14 cellular contexts compared by ENCODE assay signal in the genomic region with DNA sequence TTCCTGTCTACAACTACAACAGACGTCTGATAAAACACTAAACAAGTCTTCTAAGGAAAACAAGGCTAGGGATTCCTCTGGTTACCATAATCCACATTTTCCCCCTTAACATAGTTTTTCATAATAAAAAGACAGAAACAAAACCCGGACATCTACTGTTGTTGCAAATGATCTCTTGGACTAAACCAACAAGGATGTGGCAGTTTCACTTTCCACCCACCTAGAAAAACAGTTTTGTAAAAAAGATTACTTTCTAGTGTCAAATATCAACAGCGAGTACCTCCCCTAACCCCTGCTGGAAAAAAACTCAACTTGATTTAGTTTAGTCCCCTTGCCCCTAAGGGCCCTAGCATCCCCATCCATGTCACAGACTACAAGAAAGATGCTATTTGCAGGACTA. TPM values are rescaled to one million over a fixed set of nuclear protein-coding genes. Genes with fewer than 3 reads are reported as not detected.
A peak's percentile ranks its signal among the peaks of the same experiment; 100 is the strongest.
DNase-seq lines count a peak whose midpoint lies in the region; ATAC-seq and TF ChIP-seq lines count a peak whose summit lies in the region.
"Had no signal": no experiment of that assay in that cellular context is flagged by ENCODE, and none has a peak within 500 bp of the region (broad histone marks: within the 10 kb centered on the region; RNA-seq: fewer than 3 reads in every experiment).

No MANE protein-coding gene starts in this region.

- H3K4me1 Mint-ChIP-seq in activated CD4-positive, alpha-beta T cell treated with anti-CD3 and anti-CD28 coated beads for 36 hours, result peaks cover 55% of the 10 kb centered on the region
- H3K4me1 Mint-ChIP-seq in endothelial cell (ENCODE audit: unreplicated experiment) (peaks cover 20% of the 10 kb centered on the region), HFFc6 (ENCODE audit: low read depth) (peaks cover 24% of the 10 kb centered on the region)

- H3K27ac Mint-ChIP-seq in activated CD4-positive, alpha-beta T cell treated with anti-CD3 and anti-CD28 coated beads for 36 hours, result peak overlapping the region; percentile 89
- H3K27ac Mint-ChIP-seq in endothelial cell (ENCODE audit: unreplicated experiment), result peak overlapping the region; percentile 2
- H3K27ac Mint-ChIP-seq in HFFc6, result no peak overlapping the region

- no peaks in the 10 kb centered on the region for H3K9me3 ChIP-seq in Peyer's patch
- H3K9me3 ChIP-seq in skeletal muscle tissue (ENCODE audit: control insufficient read depth in 3 of 3, low read length in 3 of 3), result no peaks in the 10 kb centered on the region

- intact Hi-C loops in activated CD4-positive, alpha-beta T cell treated with anti-CD3 and anti-CD28 coated beads for 36 hours (cut with DNase I, micrococcal nuclease), result no loop called here

- CTCF ChIA-PET in activated CD4-positive, alpha-beta T cell treated with anti-CD3 and anti-CD28 coated beads for 36 hours (lab: Charles Lee), result interaction anchor here (0.6 to 2.0 kb wide), 2 partner anchors 11 to 53 kb away, joined by 3 to 5 read pairs; no protein-coding TSS in a partner anchor

- no peaks in the 10 kb centered on the region for H3K27me3 Mint-ChIP-seq in activated CD4-positive, alpha-beta T cell treated with anti-CD3 and anti-CD28 coated beads for 36 hours
- H3K27me3 Mint-ChIP-seq in endothelial cell (ENCODE audit: unreplicated experiment) (peaks cover 2% of the 10 kb centered on the region), HFFc6 (ENCODE audit: insufficient read depth) (peaks cover 3% of the 10 kb centered on the region)

- peaks cover 72% of the 10 kb centered on the region for H3K36me3 Mint-ChIP-seq in activated CD4-positive, alpha-beta T cell treated with anti-CD3 and anti-CD28 coated beads for 36 hours (ENCODE audit: low read depth)
- peaks cover 46% of the 10 kb centered on the region for H3K36me3 Mint-ChIP-seq in endothelial cell (ENCODE audit: low read depth, unreplicated experiment)
- H3K36me3 Mint-ChIP-seq in HFFc6 (ENCODE audit: low read depth), result peaks cover 44% of the 10 kb centered on the region

- H3K27ac ChIP-seq in Peyer's patch, result peak overlapping the region in 3 of 4 donors; percentile 52 to 88 (median 67)
- peak overlapping the region; percentile 23 for H3K27ac ChIP-seq in skeletal muscle tissue (ENCODE audit: low read depth, low read length)

- TF ChIP-seq CTCF in Peyer's patch (IDR thresholded peaks at IDR 0.05) (no peak), endothelial cell (IDR thresholded peaks at IDR 0.05; ENCODE audit: unreplicated experiment) (no peak), HFFc6 (IDR thresholded peaks at IDR 0.05) (no peak)

- H3K9ac ChIP-seq in skeletal muscle tissue (ENCODE audit: low read depth in 1 of 3, low read length in 3 of 3), result no peak overlapping the region

- H3K4me1 ChIP-seq in Peyer's patch (peaks cover 0 to 53% (median 5%) of the 10 kb centered on the region in 4 donors), skeletal muscle tissue (ENCODE audit: control insufficient read depth in 3 of 3, insufficient read depth in 3 of 3, low read length in 3 of 3) (peaks cover 21 to 27% (median 27%) of the 10 kb centered on the region in 3 donors)

- POLR2A ChIA-PET in activated CD4-positive, alpha-beta T cell treated with anti-CD3 and anti-CD28 coated beads for 36 hours (lab: Charles Lee), result interaction anchor here (1.1 to 1.5 kb wide), 2 partner anchors 12 to 15 kb away, joined by 3 read pairs; a partner anchor contains a TSS

- no peak for TF ChIP-seq POLR2A in Peyer's patch (IDR thresholded peaks at IDR 0.05)

- H3K36me3 ChIP-seq in Peyer's patch (peaks cover 0 to 74% (median 7%) of the 10 kb centered on the region in 3 donors), skeletal muscle tissue (ENCODE audit: control insufficient read depth in 3 of 3, insufficient read depth in 3 of 3, low read length in 3 of 3) (peaks cover 38 to 57% (median 54%) of the 10 kb centered on the region in 3 donors)

- H3K27me3 ChIP-seq in Peyer's patch (no peaks in the 10 kb centered on the region), skeletal muscle tissue (ENCODE audit: control insufficient read depth in 3 of 3, insufficient read depth in 3 of 3, low read length in 3 of 3) (no peaks in the 10 kb centered on the region)

- no peaks in the 10 kb centered on the region for H3K9me3 Mint-ChIP-seq in activated CD4-positive, alpha-beta T cell treated with anti-CD3 and anti-CD28 coated beads for 36 hours (ENCODE audit: low read depth)
- H3K9me3 Mint-ChIP-seq in endothelial cell (ENCODE audit: unreplicated experiment) (no peaks in the 10 kb centered on the region), HFFc6 (no peaks in the 10 kb centered on the region)

- DNase-seq in activated CD4-positive, alpha-beta T cell treated with anti-CD3 and anti-CD28 coated beads for 36 hours, result no peak
- DNase-seq in activated CD4-positive, alpha-beta T cell treated with anti-CD3 and anti-CD28 coated beads, Interleukin-2, amount 50 U/mL, for 1 hour, result no peak
- DNase-seq in Peyer's patch (no peak), endothelial cell (ENCODE audit: low spot score) (no peak), NCI-H748 (lab: John Stamatoyannopoulos, UW; ENCODE audit: unreplicated experiment) (no peak), HFFc6 (no peak), amniotic stem cell (lab: John Stamatoyannopoulos, UW) (no peak)
- DNase-seq: 8988T; RPMI8226; stimulated activated CD4-positive, alpha-beta T cell treated with anti-CD3 and anti-CD28 coated beads, Interleukin-4, amount 100 ng/mL, for 4 hours had no signal

- ATAC-seq in activated CD4-positive, alpha-beta T cell treated with anti-CD3 and anti-CD28 coated beads for 36 hours, result no peak
- ATAC-seq: activated CD4-positive, CD25-positive, alpha-beta regulatory T cell treated with anti-CD3 and anti-CD28 coated beads, Interleukin-2, amount 50 U/mL, for 24 hours; esophagus mucosa had no signal

- H3K4me3 ChIP-seq in Peyer's patch (no peak overlapping the region), skeletal muscle tissue (ENCODE audit: low read length in 3 of 3) (no peak overlapping the region)

- no peak overlapping the region for H3K4me3 Mint-ChIP-seq in activated CD4-positive, alpha-beta T cell treated with anti-CD3 and anti-CD28 coated beads for 36 hours
- H3K4me3 Mint-ChIP-seq in endothelial cell (ENCODE audit: unreplicated experiment), result no peak overlapping the region
- H3K4me3 Mint-ChIP-seq in HFFc6, result no peak overlapping the region

RNA-seq across cellular contexts. Expression of a gene that starts 5.4 kb away (rescaled TPM):
- not detected for total RNA-seq in activated CD4-positive, alpha-beta T cell treated with anti-CD3 and anti-CD28 coated beads for 36 hours
- total RNA-seq in Peyer's patch (not detected), endothelial cell (ENCODE audit: unreplicated experiment) (1.1 TPM), skeletal muscle tissue (not detected)
- not detected for total RNA-seq in HFFc6 (2021; fragmentation: NEBNext Ultra II Directional; extraction: Animal tissue kit (Norgen Biotek cat#: 25700))
- total RNA-seq: esophagus mucosa, omental fat pad had no signal

RNA-seq across cellular contexts. Expression of a gene that starts 5.6 kb away (rescaled TPM):
- total RNA-seq in activated CD4-positive, alpha-beta T cell treated with anti-CD3 and anti-CD28 coated beads for 36 hours, result 10 to 100 TPM; 16.7 to 28.0 TPM
- 10 to 100 TPM; 51.5 to 71.2 (median 61.3) TPM for total RNA-seq in Peyer's patch
- 53.6 TPM for total RNA-seq in endothelial cell (ENCODE audit: unreplicated experiment)
- total RNA-seq in skeletal muscle tissue, result 19.8 TPM
- total RNA-seq in HFFc6 (2021; fragmentation: NEBNext Ultra II Directional; extraction: Animal tissue kit (Norgen Biotek cat#: 25700)), result 10 to 100 TPM; 50.7 to 67.4 (median 56.8) TPM

RNA-seq across cellular contexts. Expression of a gene that starts 14.4 kb away (rescaled TPM):
- total RNA-seq in activated CD4-positive, alpha-beta T cell treated with anti-CD3 and anti-CD28 coated beads for 36 hours, result 10 to 100 TPM; 48.7 to 59.6 TPM
- total RNA-seq in Peyer's patch, result 10 to 100 TPM; 38.7 to 68.8 (median 50.3) TPM
- 43.6 TPM for total RNA-seq in endothelial cell (ENCODE audit: unreplicated experiment)
- 18.8 TPM for total RNA-seq in skeletal muscle tissue
- 10 to 100 TPM; 34.5 to 44.6 (median 41.6) TPM for total RNA-seq in HFFc6 (2021; fragmentation: NEBNext Ultra II Directional; extraction: Animal tissue kit (Norgen Biotek cat#: 25700))

RNA-seq across cellular contexts. Expression of a gene that starts 15.4 kb away (rescaled TPM):
- 10 to 100 TPM; 40.8 to 54.1 TPM for total RNA-seq in activated CD4-positive, alpha-beta T cell treated with anti-CD3 and anti-CD28 coated beads for 36 hours
- total RNA-seq in Peyer's patch, result 10 to 100 TPM; 16.5 to 30.5 (median 22.9) TPM
- 38.1 TPM for total RNA-seq in endothelial cell (ENCODE audit: unreplicated experiment)
- 25.6 TPM for total RNA-seq in skeletal muscle tissue
- 10 to 100 TPM; 46.2 to 52.7 (median 50.0) TPM for total RNA-seq in HFFc6 (2021; fragmentation: NEBNext Ultra II Directional; extraction: Animal tissue kit (Norgen Biotek cat#: 25700))

RNA-seq across cellular contexts. Expression of a gene that starts 23.5 kb away (rescaled TPM):
- under 1 TPM in 1 of 2 experiments, not detected in 1; 0.16 TPM for total RNA-seq in activated CD4-positive, alpha-beta T cell treated with anti-CD3 and anti-CD28 coated beads for 36 hours
- total RNA-seq in Peyer's patch (10 to 100 TPM in 1 of 4 donors, 1 to 10 TPM in 3; 5.4 to 11.6 (median 8.8) TPM), endothelial cell (ENCODE audit: unreplicated experiment) (0.44 TPM), skeletal muscle tissue (9.9 TPM)
- total RNA-seq in HFFc6 (2021; fragmentation: NEBNext Ultra II Directional; extraction: Animal tissue kit (Norgen Biotek cat#: 25700)), result 1 to 10 TPM; 1.2 to 4.0 (median 1.4) TPM
